Comparison of ENCODE assay signal across 1 cellular context in the genomic region with DNA sequence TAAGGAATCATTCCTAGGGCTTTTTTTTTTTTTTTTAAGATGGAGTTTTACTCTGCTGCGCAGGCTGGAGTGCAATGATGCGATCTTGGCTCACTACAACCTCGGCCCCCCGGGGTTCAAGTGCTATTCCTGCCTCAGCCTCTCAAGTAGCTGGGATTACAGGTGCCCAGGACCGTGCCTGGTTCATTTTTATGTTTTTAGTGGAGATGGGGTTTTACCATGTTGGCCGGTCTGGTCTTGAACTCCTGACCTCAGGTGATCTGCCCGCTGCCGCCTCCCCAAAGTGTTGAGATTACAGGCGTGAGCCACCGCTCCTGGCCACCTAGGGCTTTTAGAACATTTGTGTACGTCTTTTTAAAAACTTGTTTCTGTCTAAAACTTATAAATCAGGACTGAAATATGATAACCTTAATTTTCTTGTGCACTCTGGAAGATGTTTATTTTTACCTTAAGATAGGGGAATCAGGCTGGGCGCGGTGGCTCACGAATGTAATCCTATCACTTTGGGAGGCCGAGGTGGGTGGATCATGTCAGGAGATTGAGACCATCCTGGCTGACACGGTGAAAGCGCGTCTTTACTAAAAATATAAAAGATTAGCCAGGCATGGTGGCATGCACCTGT.
TF ChIP-seq lines count a peak whose summit lies in the region.

No MANE protein-coding gene starts in this region.

TF ChIP-seq in HEK293, 187 proteins besides CTCF, POLR2A, EP300 and RAD21 (continued from another document and continues in another):
- TF ChIP-seq, protein P1, sequence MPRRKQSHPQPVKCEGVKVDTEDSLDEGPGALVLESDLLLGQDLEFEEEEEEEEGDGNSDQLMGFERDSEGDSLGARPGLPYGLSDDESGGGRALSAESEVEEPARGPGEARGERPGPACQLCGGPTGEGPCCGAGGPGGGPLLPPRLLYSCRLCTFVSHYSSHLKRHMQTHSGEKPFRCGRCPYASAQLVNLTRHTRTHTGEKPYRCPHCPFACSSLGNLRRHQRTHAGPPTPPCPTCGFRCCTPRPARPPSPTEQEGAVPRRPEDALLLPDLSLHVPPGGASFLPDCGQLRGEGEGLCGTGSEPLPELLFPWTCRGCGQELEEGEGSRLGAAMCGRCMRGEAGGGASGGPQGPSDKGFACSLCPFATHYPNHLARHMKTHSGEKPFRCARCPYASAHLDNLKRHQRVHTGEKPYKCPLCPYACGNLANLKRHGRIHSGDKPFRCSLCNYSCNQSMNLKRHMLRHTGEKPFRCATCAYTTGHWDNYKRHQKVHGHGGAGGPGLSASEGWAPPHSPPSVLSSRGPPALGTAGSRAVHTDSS (tag by site-specific recombination; IDR thresholded peaks at IDR 0.05): no peak
- TF ChIP-seq ZNF24 (tag by site-specific recombination; IDR thresholded peaks at IDR 0.05): no peak
- peak; percentile 63 for TF ChIP-seq ZEB2 (tag by site-specific recombination; IDR thresholded peaks at IDR 0.05)
- no peak for TF ChIP-seq ZNF174 (tag by site-specific recombination; IDR thresholded peaks at IDR 0.05)
- no peak for TF ChIP-seq ZNF214 (tag by site-specific recombination; IDR thresholded peaks at IDR 0.05; ENCODE audit: borderline replicate concordance)
- TF ChIP-seq, protein P2, sequence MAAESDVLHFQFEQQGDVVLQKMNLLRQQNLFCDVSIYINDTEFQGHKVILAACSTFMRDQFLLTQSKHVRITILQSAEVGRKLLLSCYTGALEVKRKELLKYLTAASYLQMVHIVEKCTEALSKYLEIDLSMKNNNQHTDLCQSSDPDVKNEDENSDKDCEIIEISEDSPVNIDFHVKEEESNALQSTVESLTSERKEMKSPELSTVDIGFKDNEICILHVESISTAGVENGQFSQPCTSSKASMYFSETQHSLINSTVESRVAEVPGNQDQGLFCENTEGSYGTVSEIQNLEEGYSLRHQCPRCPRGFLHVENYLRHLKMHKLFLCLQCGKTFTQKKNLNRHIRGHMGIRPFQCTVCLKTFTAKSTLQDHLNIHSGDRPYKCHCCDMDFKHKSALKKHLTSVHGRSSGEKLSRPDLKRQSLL (tag by site-specific recombination; IDR thresholded peaks at IDR 0.05): no peak
- TF ChIP-seq, protein P3, sequence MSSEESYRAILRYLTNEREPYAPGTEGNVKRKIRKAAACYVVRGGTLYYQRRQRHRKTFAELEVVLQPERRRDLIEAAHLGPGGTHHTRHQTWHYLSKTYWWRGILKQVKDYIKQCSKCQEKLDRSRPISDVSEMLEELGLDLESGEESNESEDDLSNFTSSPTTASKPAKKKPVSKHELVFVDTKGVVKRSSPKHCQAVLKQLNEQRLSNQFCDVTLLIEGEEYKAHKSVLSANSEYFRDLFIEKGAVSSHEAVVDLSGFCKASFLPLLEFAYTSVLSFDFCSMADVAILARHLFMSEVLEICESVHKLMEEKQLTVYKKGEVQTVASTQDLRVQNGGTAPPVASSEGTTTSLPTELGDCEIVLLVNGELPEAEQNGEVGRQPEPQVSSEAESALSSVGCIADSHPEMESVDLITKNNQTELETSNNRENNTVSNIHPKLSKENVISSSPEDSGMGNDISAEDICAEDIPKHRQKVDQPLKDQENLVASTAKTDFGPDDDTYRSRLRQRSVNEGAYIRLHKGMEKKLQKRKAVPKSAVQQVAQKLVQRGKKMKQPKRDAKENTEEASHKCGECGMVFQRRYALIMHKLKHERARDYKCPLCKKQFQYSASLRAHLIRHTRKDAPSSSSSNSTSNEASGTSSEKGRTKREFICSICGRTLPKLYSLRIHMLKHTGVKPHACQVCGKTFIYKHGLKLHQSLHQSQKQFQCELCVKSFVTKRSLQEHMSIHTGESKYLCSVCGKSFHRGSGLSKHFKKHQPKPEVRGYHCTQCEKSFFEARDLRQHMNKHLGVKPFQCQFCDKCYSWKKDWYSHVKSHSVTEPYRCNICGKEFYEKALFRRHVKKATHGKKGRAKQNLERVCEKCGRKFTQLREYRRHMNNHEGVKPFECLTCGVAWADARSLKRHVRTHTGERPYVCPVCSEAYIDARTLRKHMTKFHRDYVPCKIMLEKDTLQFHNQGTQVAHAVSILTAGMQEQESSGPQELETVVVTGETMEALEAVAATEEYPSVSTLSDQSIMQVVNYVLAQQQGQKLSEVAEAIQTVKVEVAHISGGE (tag by site-specific recombination; conservative IDR thresholded peaks at IDR 0.05; ENCODE audit: low read depth): no peak
- TF ChIP-seq WT1 (tag by site-specific recombination; IDR thresholded peaks at IDR 0.05): 0 out of 2 replicates have a peak, but pooled peaks have one; percentile 36
- no peak for TF ChIP-seq ZNF626 (tag by site-specific recombination; IDR thresholded peaks at IDR 0.05)
- no peak for TF ChIP-seq ZNF776 (tag by site-specific recombination; IDR thresholded peaks at IDR 0.05; ENCODE audit: borderline replicate concordance)
- TF ChIP-seq ZNF132 (tag by site-specific recombination; IDR thresholded peaks at IDR 0.05; ENCODE audit: borderline replicate concordance): no peak
- TF ChIP-seq ZNF292 (tag by site-specific recombination; IDR thresholded peaks at IDR 0.05; ENCODE audit: borderline replicate concordance, low read depth): no peak
- no peak for TF ChIP-seq ZSCAN23 (tag by site-specific recombination; IDR thresholded peaks at IDR 0.05)
- no peak for TF ChIP-seq ZNF121 (tag by site-specific recombination; IDR thresholded peaks at IDR 0.05)
- TF ChIP-seq ZNF184 (tag by site-specific recombination; IDR thresholded peaks at IDR 0.05): no peak
- TF ChIP-seq, protein P4, sequence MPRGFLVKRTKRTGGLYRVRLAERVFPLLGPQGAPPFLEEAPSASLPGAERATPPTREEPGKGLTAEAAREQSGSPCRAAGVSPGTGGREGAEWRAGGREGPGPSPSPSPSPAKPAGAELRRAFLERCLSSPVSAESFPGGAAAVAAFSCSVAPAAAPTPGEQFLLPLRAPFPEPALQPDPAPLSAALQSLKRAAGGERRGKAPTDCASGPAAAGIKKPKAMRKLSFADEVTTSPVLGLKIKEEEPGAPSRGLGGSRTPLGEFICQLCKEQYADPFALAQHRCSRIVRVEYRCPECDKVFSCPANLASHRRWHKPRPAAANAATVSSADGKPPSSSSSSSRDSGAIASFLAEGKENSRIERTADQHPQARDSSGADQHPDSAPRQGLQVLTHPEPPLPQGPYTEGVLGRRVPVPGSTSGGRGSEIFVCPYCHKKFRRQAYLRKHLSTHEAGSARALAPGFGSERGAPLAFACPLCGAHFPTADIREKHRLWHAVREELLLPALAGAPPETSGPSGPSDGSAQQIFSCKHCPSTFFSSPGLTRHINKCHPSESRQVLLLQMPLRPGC (tag by site-specific recombination; IDR thresholded peaks at IDR 0.05): no peak
- no peak for TF ChIP-seq ZNF529 (tag by site-specific recombination; IDR thresholded peaks at IDR 0.05; ENCODE audit: insufficient replicate concordance)
- TF ChIP-seq, protein P5, sequence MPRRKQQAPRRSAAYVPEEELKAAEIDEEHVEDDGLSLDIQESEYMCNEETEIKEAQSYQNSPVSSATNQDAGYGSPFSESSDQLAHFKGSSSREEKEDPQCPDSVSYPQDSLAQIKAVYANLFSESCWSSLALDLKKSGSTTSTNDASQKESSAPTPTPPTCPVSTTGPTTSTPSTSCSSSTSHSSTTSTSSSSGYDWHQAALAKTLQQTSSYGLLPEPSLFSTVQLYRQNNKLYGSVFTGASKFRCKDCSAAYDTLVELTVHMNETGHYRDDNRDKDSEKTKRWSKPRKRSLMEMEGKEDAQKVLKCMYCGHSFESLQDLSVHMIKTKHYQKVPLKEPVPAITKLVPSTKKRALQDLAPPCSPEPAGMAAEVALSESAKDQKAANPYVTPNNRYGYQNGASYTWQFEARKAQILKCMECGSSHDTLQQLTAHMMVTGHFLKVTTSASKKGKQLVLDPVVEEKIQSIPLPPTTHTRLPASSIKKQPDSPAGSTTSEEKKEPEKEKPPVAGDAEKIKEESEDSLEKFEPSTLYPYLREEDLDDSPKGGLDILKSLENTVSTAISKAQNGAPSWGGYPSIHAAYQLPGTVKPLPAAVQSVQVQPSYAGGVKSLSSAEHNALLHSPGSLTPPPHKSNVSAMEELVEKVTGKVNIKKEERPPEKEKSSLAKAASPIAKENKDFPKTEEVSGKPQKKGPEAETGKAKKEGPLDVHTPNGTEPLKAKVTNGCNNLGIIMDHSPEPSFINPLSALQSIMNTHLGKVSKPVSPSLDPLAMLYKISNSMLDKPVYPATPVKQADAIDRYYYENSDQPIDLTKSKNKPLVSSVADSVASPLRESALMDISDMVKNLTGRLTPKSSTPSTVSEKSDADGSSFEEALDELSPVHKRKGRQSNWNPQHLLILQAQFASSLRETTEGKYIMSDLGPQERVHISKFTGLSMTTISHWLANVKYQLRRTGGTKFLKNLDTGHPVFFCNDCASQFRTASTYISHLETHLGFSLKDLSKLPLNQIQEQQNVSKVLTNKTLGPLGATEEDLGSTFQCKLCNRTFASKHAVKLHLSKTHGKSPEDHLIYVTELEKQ (tag by site-specific recombination; IDR thresholded peaks at IDR 0.05; ENCODE audit: borderline replicate concordance): no peak
- no peak for TF ChIP-seq ZNF10 (tag by site-specific recombination; IDR thresholded peaks at IDR 0.05)
- 0 out of 2 replicates have a peak, but pooled peaks have one; percentile 16 for TF ChIP-seq ZNF366 (tag by site-specific recombination; conservative IDR thresholded peaks at IDR 0.05)
- 0 out of 2 replicates have a peak, but pooled peaks have one; percentile 26 for TF ChIP-seq ZNF2 (tag by site-specific recombination; IDR thresholded peaks at IDR 0.05)
- TF ChIP-seq ZNF677 (tag by site-specific recombination; IDR thresholded peaks at IDR 0.05): no peak
- TF ChIP-seq ZNF211 (tag by site-specific recombination; IDR thresholded peaks at IDR 0.05; ENCODE audit: low read depth): no peak
- TF ChIP-seq ZNF658 (tag by site-specific recombination; IDR thresholded peaks at IDR 0.05): no peak
- no peak for TF ChIP-seq ZNF610 (tag by site-specific recombination; IDR thresholded peaks at IDR 0.05; ENCODE audit: borderline replicate concordance)
- no peak for TF ChIP-seq YY1 (tag by site-specific recombination; IDR thresholded peaks at IDR 0.05)
- TF ChIP-seq, protein P6, sequence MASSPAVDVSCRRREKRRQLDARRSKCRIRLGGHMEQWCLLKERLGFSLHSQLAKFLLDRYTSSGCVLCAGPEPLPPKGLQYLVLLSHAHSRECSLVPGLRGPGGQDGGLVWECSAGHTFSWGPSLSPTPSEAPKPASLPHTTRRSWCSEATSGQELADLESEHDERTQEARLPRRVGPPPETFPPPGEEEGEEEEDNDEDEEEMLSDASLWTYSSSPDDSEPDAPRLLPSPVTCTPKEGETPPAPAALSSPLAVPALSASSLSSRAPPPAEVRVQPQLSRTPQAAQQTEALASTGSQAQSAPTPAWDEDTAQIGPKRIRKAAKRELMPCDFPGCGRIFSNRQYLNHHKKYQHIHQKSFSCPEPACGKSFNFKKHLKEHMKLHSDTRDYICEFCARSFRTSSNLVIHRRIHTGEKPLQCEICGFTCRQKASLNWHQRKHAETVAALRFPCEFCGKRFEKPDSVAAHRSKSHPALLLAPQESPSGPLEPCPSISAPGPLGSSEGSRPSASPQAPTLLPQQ (tag by site-specific recombination; IDR thresholded peaks at IDR 0.05): no peak
- TF ChIP-seq ZNF561 (tag by site-specific recombination; IDR thresholded peaks at IDR 0.05; ENCODE audit: borderline replicate concordance): no peak
- TF ChIP-seq ZNF426 (tag by site-specific recombination; IDR thresholded peaks at IDR 0.05): no peak
- TF ChIP-seq ZNF394 (tag by site-specific recombination; IDR thresholded peaks at IDR 0.05; ENCODE audit: borderline replicate concordance): no peak
- TF ChIP-seq, protein P7, sequence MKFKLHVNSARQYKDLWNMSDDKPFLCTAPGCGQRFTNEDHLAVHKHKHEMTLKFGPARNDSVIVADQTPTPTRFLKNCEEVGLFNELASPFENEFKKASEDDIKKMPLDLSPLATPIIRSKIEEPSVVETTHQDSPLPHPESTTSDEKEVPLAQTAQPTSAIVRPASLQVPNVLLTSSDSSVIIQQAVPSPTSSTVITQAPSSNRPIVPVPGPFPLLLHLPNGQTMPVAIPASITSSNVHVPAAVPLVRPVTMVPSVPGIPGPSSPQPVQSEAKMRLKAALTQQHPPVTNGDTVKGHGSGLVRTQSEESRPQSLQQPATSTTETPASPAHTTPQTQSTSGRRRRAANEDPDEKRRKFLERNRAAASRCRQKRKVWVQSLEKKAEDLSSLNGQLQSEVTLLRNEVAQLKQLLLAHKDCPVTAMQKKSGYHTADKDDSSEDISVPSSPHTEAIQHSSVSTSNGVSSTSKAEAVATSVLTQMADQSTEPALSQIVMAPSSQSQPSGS (tag by site-specific recombination; IDR thresholded peaks at IDR 0.05; ENCODE audit: low read depth): no peak
- TF ChIP-seq ZSCAN16 (tag by site-specific recombination; IDR thresholded peaks at IDR 0.05): no peak
- no peak for TF ChIP-seq ZNF621 (tag by site-specific recombination; IDR thresholded peaks at IDR 0.05)
- no peak for TF ChIP-seq ZNF221 (tag by site-specific recombination; IDR thresholded peaks at IDR 0.05; ENCODE audit: borderline replicate concordance)
- no peak for TF ChIP-seq ZNF747 (tag by site-specific recombination; IDR thresholded peaks at IDR 0.05)
- TF ChIP-seq ZBTB7A (tag by site-specific recombination; IDR thresholded peaks at IDR 0.05; ENCODE audit: low read depth): no peak
- TF ChIP-seq, protein P8, sequence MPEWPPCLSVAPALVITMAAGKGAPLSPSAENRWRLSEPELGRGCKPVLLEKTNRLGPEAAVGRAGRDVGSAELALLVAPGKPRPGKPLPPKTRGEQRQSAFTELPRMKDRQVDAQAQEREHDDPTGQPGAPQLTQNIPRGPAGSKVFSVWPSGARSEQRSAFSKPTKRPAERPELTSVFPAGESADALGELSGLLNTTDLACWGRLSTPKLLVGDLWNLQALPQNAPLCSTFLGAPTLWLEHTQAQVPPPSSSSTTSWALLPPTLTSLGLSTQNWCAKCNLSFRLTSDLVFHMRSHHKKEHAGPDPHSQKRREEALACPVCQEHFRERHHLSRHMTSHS (tag by site-specific recombination; IDR thresholded peaks at IDR 0.05): no peak
- TF ChIP-seq MEIS1 (CRISPR knock-in tag; IDR thresholded peaks at IDR 0.05; ENCODE audit: borderline replicate concordance): no peak
- TF ChIP-seq ZNF274 (IDR thresholded peaks at IDR 0.05; ENCODE audit: low read length): no peak
- no peak for TF ChIP-seq ZNF274 (tag by site-specific recombination; IDR thresholded peaks at IDR 0.05; ENCODE audit: borderline replicate concordance)
- TF ChIP-seq, protein P9, sequence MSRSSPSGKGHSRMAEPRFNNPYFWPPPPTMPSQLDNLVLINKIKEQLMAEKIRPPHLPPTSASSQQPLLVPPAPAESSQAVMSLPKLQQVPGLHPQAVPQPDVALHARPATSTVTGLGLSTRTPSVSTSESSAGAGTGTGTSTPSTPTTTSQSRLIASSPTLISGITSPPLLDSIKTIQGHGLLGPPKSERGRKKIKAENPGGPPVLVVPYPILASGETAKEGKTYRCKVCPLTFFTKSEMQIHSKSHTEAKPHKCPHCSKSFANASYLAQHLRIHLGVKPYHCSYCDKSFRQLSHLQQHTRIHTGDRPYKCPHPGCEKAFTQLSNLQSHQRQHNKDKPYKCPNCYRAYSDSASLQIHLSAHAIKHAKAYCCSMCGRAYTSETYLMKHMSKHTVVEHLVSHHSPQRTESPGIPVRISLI (tag by site-specific recombination; IDR thresholded peaks at IDR 0.05): peak; percentile 31; the same call in 1 of the 2 replicates
- TF ChIP-seq SALL2 (tag by site-specific recombination; IDR thresholded peaks at IDR 0.05; ENCODE audit: borderline replicate concordance): no peak
- TF ChIP-seq ZNF548 (tag by site-specific recombination; IDR thresholded peaks at IDR 0.05): no peak
- TF ChIP-seq FEZF1 (tag by site-specific recombination; IDR thresholded peaks at IDR 0.05): peak; percentile 53; the same call in 1 of the 2 replicates
- peak; percentile 38; the same call in 1 of the 2 replicates for TF ChIP-seq ZNF629 (tag by site-specific recombination; IDR thresholded peaks at IDR 0.05)
- no peak for TF ChIP-seq ZNF514 (tag by site-specific recombination; IDR thresholded peaks at IDR 0.05)
- TF ChIP-seq ZNF560 (tag by site-specific recombination; IDR thresholded peaks at IDR 0.05; ENCODE audit: borderline replicate concordance): no peak
- no peak for TF ChIP-seq ZNF16 (tag by site-specific recombination; IDR thresholded peaks at IDR 0.05; ENCODE audit: low read depth)
